14 cellular contexts compared by ENCODE assay signal in genomic region chr6:15297895-15298590, GRCh38. TPM values are rescaled to one million over a fixed set of nuclear protein-coding genes. Genes with fewer than 3 reads are reported as not detected.
DNase-seq lines count a peak whose midpoint lies in the region; ATAC-seq and TF ChIP-seq lines count a peak whose summit lies in the region.
"Had no signal": no experiment of that assay in that cellular context is flagged by ENCODE, and none has a peak within 500 bp of the region (broad histone marks: within the 10 kb centered on the region; RNA-seq: fewer than 3 reads in every experiment).

No MANE protein-coding gene starts in this region.

- no peaks in the 10 kb centered on the region for H3K36me3 ChIP-seq in KOPT-K1 (ENCODE audit: insufficient read depth, low read length)
- no peaks in the 10 kb centered on the region for H3K36me3 ChIP-seq in adipocyte (ENCODE audit: control insufficient read depth, insufficient read depth, low read length, severe bottlenecking)
- H3K36me3 ChIP-seq in testis (ENCODE audit: low read depth, missing control alignments): no peaks in the 10 kb centered on the region
- H3K36me3 ChIP-seq: pancreas had no signal

- H3K4me1 Mint-ChIP-seq in activated T-cell treated with anti-CD3 and anti-CD28 coated beads, Interleukin-2, amount 50 U/mL, for 24 hours (ENCODE audit: low read depth): peaks cover 89% of the 10 kb centered on the region
- H3K4me1 Mint-ChIP-seq in naive thymus-derived CD8-positive, alpha-beta T cell: peaks cover 49 to 87% (median 77%) of the 10 kb centered on the region in 4 donors

- H3K4me3 ChIP-seq in adipocyte (ENCODE audit: low read length) (peak overlapping the region; percentile 20), testis (no peak overlapping the region)
- H3K4me3 ChIP-seq: pancreas, PC-9 had no signal

- H3K4me3 Mint-ChIP-seq in activated T-cell treated with anti-CD3 and anti-CD28 coated beads, Interleukin-2, amount 50 U/mL, for 24 hours: no peak overlapping the region
- peak overlapping the region in 1 of 10 donors; percentile 49 for H3K4me3 Mint-ChIP-seq in naive thymus-derived CD8-positive, alpha-beta T cell
- H3K4me3 Mint-ChIP-seq: brain had no signal

- H3K27me3 ChIP-seq in adipocyte (replicated peaks; ENCODE audit: control insufficient read depth, insufficient read depth, low read length) (no peaks in the 10 kb centered on the region), testis (no peaks in the 10 kb centered on the region)
- H3K27me3 ChIP-seq: pancreas had no signal

- H3K27ac Mint-ChIP-seq in activated T-cell treated with anti-CD3 and anti-CD28 coated beads, Interleukin-2, amount 50 U/mL, for 24 hours: peak overlapping the region; percentile 59
- peak overlapping the region in 7 of 10 donors; percentile 15 to 75 (median 43) for H3K27ac Mint-ChIP-seq in naive thymus-derived CD8-positive, alpha-beta T cell
- H3K27ac Mint-ChIP-seq: brain had no signal

- 80 to 83% methylated on average over 9 of the region's 9 CpGs for WGBS in testis, 2 donors

- H3K27ac ChIP-seq in KOPT-K1 (ENCODE audit: low read depth, low read length, poor library complexity, severe bottlenecking) (peak overlapping the region; percentile 95), testis (no peak overlapping the region)
- H3K27ac ChIP-seq: pancreas, PC-9 had no signal

- H3K4me1 ChIP-seq in adipocyte (ENCODE audit: control insufficient read depth, insufficient read depth, low read length) (peaks cover 42% of the 10 kb centered on the region), testis (peaks cover 20% of the 10 kb centered on the region)

- no peak for TF ChIP-seq CTCF in testis (IDR thresholded peaks at IDR 0.05)

- no peaks in the 10 kb centered on the region for H3K27me3 Mint-ChIP-seq in activated T-cell treated with anti-CD3 and anti-CD28 coated beads, Interleukin-2, amount 50 U/mL, for 24 hours
- H3K27me3 Mint-ChIP-seq in naive thymus-derived CD8-positive, alpha-beta T cell: no peaks in the 10 kb centered on the region
- H3K27me3 Mint-ChIP-seq: brain had no signal

- no peak for TF ChIP-seq POLR2A in testis (IDR thresholded peaks at IDR 0.05)

- no peaks in the 10 kb centered on the region for H3K9me3 Mint-ChIP-seq in activated T-cell treated with anti-CD3 and anti-CD28 coated beads, Interleukin-2, amount 50 U/mL, for 24 hours
- no peaks in the 10 kb centered on the region for H3K9me3 Mint-ChIP-seq in naive thymus-derived CD8-positive, alpha-beta T cell
- H3K9me3 Mint-ChIP-seq: brain had no signal

- no peak for DNase-seq in activated T-cell treated with anti-CD3 and anti-CD28 coated beads, Interleukin-2, amount 50 U/mL, for 24 hours
- DNase-seq in activated T-cell treated with anti-CD3 and anti-CD28 coated beads, Interleukin-2, amount 50 U/mL, for 1 hour: no peak
- peak; percentile 68 for DNase-seq in adipocyte (ENCODE audit: low read depth)
- DNase-seq in naive thymus-derived CD8-positive, alpha-beta T cell: no peak
- no peak for DNase-seq in DMS114 treated with DMSO at 0.1 percent for 48 hours (lab: John Stamatoyannopoulos, UW; ENCODE audit: unreplicated experiment)
- no peak for DNase-seq in testis
- DNase-seq: activated CD4-positive, CD25-positive, alpha-beta regulatory T cell treated with anti-CD3 and anti-CD28 coated beads, Interleukin-2, amount 50 U/mL, for 72 hours; MM.1S; pancreas; PC-9; stimulated activated CD4-positive, alpha-beta T cell treated with anti-CD3 and anti-CD28 coated beads, Interleukin-15, amount 100 ng/mL, for 24 hours had no signal

- no peaks in the 10 kb centered on the region for H3K9me3 ChIP-seq in KOPT-K1 (ENCODE audit: insufficient read depth, low read length, poor library complexity, severe bottlenecking)
- H3K9me3 ChIP-seq in adipocyte (ENCODE audit: control insufficient read depth, low read length): no peaks in the 10 kb centered on the region
- no peaks in the 10 kb centered on the region for H3K9me3 ChIP-seq in testis
- H3K9me3 ChIP-seq: pancreas had no signal

- intact Hi-C loops in testis (cut with DNase I; ENCODE audit: low total_unique reads): no loop called here

- POLR2A ChIA-PET in naive thymus-derived CD8-positive, alpha-beta T cell (lab: Charles Lee): no interaction called here

- peak overlapping the region; percentile 14 for H3K9ac ChIP-seq in adipocyte (ENCODE audit: low read length)

- peaks cover 49% of the 10 kb centered on the region for H3K36me3 Mint-ChIP-seq in activated T-cell treated with anti-CD3 and anti-CD28 coated beads, Interleukin-2, amount 50 U/mL, for 24 hours (ENCODE audit: low read depth)
- peaks cover 0 to 10% (median 0%) of the 10 kb centered on the region in 3 donors for H3K36me3 Mint-ChIP-seq in naive thymus-derived CD8-positive, alpha-beta T cell

- no peak for ATAC-seq in naive thymus-derived CD8-positive, alpha-beta T cell
- ATAC-seq in HG02610 (IDR thresholded peaks at IDR 0.05; ENCODE audit: unreplicated experiment): no peak
- ATAC-seq: pancreas had no signal

RNA-seq across cellular contexts. Expression of gene JARID2, which starts 52.2 kb away (rescaled TPM):
- total RNA-seq in naive thymus-derived CD8-positive, alpha-beta T cell: 10 to 100 TPM; 23.0 to 23.5 TPM
- polyA plus RNA-seq in naive thymus-derived CD8-positive, alpha-beta T cell: 10 to 100 TPM in 2 of 3 donors, 1 to 10 TPM in 1; 7.6 to 11.8 (median 10.1) TPM
- 10 to 100 TPM; 53.7 to 60.8 TPM for total RNA-seq in testis
- 36.1 TPM for polyA plus RNA-seq in testis (ENCODE audit: insufficient read depth, low read depth, low replicate concordance)
